ENCODE assay signal across 18 cellular contexts in the genomic region with DNA sequence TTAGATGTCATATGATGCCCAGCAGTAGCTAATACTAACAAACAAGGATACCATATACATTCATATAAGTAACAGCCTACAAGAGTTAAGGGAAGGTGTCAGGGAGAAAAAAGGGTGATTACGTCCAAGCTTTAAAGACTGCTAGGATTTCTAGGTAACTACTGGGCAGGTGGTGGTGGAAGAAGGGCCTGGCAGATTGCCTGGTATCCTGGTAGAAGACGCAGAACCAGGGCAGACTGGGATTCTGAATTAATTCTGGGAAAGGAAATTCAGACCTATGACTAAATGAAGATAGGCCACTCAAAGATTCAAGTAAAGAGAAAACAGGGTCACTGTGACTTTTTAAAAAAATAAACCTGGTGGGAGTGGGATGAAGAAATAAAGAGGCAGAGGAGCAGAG. TPM values are rescaled to one million over a fixed set of nuclear protein-coding genes. Genes with fewer than 3 reads are reported as not detected.
DNase-seq lines count a peak whose midpoint lies in the region; ATAC-seq lines count a peak whose summit lies in the region.
"Had no signal": no experiment of that assay in that cellular context is flagged by ENCODE, and none has a peak within 500 bp of the region (broad histone marks: within the 10 kb centered on the region; RNA-seq: fewer than 3 reads in every experiment).

No MANE protein-coding gene starts in this region.

- DNase-seq in NCI-H2196 (lab: John Stamatoyannopoulos, UW; ENCODE audit: unreplicated experiment) = peak; percentile 4
- no peak for DNase-seq in NCI-H2196 treated with DMSO at 0.1 percent for 48 hours (lab: John Stamatoyannopoulos, UW; ENCODE audit: unreplicated experiment)
- peak; percentile 90 for DNase-seq in G401 (ENCODE audit: low spot score)
- no peak for DNase-seq in central memory CD8-positive, alpha-beta T cell (ENCODE audit: low spot score in 2 of 2)
- no peak for DNase-seq in stimulated activated effector memory CD8-positive, alpha-beta T cell treated with anti-CD3 and anti-CD28 coated beads, Interleukin-12 subunit alpha, Interleukin-12 subunit beta, amount 100 ng/mL, for 72 hours (ENCODE audit: low spot score in 2 of 2)
- no peak for DNase-seq in NCI-H446 treated with DMSO at 0.1 percent for 48 hours (lab: John Stamatoyannopoulos, UW)
- DNase-seq in RPMI8226 = no peak
- DNase-seq: ACHN; CD4-positive, CD25-positive, alpha-beta regulatory T cell; DMS153; DMS79 treated with DMSO at 0.1 percent for 48 hours; GF-D8; HCEC 1CT; HFFc6 had no signal

- peaks cover 36% of the 10 kb centered on the region for H3K36me3 Mint-ChIP-seq in central memory CD8-positive, alpha-beta T cell (ENCODE audit: insufficient read depth)
- H3K36me3 Mint-ChIP-seq in stimulated activated effector memory CD8-positive, alpha-beta T cell treated with anti-CD3 and anti-CD28 coated beads, Interleukin-12 subunit alpha, Interleukin-12 subunit beta, amount 100 ng/mL, for 72 hours = peaks cover 87% of the 10 kb centered on the region

- in situ Hi-C loops in G401 (cut with HindIII; ENCODE audit: low sequenced_read_pairs) = no loop called here

- H3K27ac Mint-ChIP-seq in central memory CD8-positive, alpha-beta T cell (ENCODE audit: low read depth) = peak overlapping the region; percentile 19
- peak overlapping the region; percentile 70 for H3K27ac Mint-ChIP-seq in stimulated activated effector memory CD8-positive, alpha-beta T cell treated with anti-CD3 and anti-CD28 coated beads, Interleukin-12 subunit alpha, Interleukin-12 subunit beta, amount 100 ng/mL, for 72 hours
- H3K27ac Mint-ChIP-seq: CD4-positive, CD25-positive, alpha-beta regulatory T cell; HFFc6; IgD-negative memory B cell had no signal

- H3K4me3 Mint-ChIP-seq in central memory CD8-positive, alpha-beta T cell = no peak overlapping the region
- no peak overlapping the region for H3K4me3 Mint-ChIP-seq in stimulated activated effector memory CD8-positive, alpha-beta T cell treated with anti-CD3 and anti-CD28 coated beads, Interleukin-12 subunit alpha, Interleukin-12 subunit beta, amount 100 ng/mL, for 72 hours
- H3K4me3 Mint-ChIP-seq: CD4-positive, CD25-positive, alpha-beta regulatory T cell; HFFc6; IgD-negative memory B cell had no signal

- H3K9me3 Mint-ChIP-seq in central memory CD8-positive, alpha-beta T cell = no peaks in the 10 kb centered on the region
- no peaks in the 10 kb centered on the region for H3K9me3 Mint-ChIP-seq in stimulated activated effector memory CD8-positive, alpha-beta T cell treated with anti-CD3 and anti-CD28 coated beads, Interleukin-12 subunit alpha, Interleukin-12 subunit beta, amount 100 ng/mL, for 72 hours
- H3K9me3 Mint-ChIP-seq: CD4-positive, CD25-positive, alpha-beta regulatory T cell; HFFc6; IgD-negative memory B cell had no signal

- H3K27me3 Mint-ChIP-seq in central memory CD8-positive, alpha-beta T cell = no peaks in the 10 kb centered on the region
- H3K27me3 Mint-ChIP-seq: CD4-positive, CD25-positive, alpha-beta regulatory T cell; IgD-negative memory B cell had no signal

- no peak for ATAC-seq in central memory CD8-positive, alpha-beta T cell (replicated peaks; ENCODE audit: extremely low read depth, poor library complexity, severe bottlenecking)
- no peak for ATAC-seq in stimulated activated effector memory CD8-positive, alpha-beta T cell treated with anti-CD3 and anti-CD28 coated beads, Interleukin-12 subunit alpha, Interleukin-12 subunit beta, amount 100 ng/mL, for 72 hours

- H3K4me1 Mint-ChIP-seq in central memory CD8-positive, alpha-beta T cell = peaks cover 24% of the 10 kb centered on the region
- peaks cover 14% of the 10 kb centered on the region for H3K4me1 Mint-ChIP-seq in stimulated activated effector memory CD8-positive, alpha-beta T cell treated with anti-CD3 and anti-CD28 coated beads, Interleukin-12 subunit alpha, Interleukin-12 subunit beta, amount 100 ng/mL, for 72 hours
- H3K4me1 Mint-ChIP-seq: IgD-negative memory B cell had no signal

RNA-seq across cellular contexts. Expression of a gene that starts 31.9 kb away (rescaled TPM):
- 274 and 297 TPM in 2 replicates for total RNA-seq in G401 (2014; rRNA removed; shearing (Covaris generic))

RNA-seq across cellular contexts. Expression of a gene that starts 36.9 kb away (rescaled TPM):
- total RNA-seq in G401 (2014; rRNA removed; shearing (Covaris generic)) = not detected in 2 replicates
- total RNA-seq: A172; CD4-positive, CD25-positive, alpha-beta regulatory T cell; H1; HFFc6; HT1080 had no signal

Comparison
In these comparisons a context has a peak if more than half of its experiments do, and no peak if none do; other contexts are left out.
1. DNase-seq: peak in NCI-H2196 (single experiment) and G401 (single experiment); none in NCI-H2196 treated with DMSO at 0.1 percent for 48 hours (single experiment), central memory CD8-positive, alpha-beta T cell (0 of 2), stimulated activated effector memory CD8-positive, alpha-beta T cell treated with anti-CD3 and anti-CD28 coated beads, Interleukin-12 subunit alpha, Interleukin-12 subunit beta, amount 100 ng/mL, for 72 hours (0 of 2), NCI-H446 treated with DMSO at 0.1 percent for 48 hours (single experiment) and RPMI8226 (single experiment).